Comparison of ENCODE assay signal across 12 cellular contexts in the genomic region with DNA sequence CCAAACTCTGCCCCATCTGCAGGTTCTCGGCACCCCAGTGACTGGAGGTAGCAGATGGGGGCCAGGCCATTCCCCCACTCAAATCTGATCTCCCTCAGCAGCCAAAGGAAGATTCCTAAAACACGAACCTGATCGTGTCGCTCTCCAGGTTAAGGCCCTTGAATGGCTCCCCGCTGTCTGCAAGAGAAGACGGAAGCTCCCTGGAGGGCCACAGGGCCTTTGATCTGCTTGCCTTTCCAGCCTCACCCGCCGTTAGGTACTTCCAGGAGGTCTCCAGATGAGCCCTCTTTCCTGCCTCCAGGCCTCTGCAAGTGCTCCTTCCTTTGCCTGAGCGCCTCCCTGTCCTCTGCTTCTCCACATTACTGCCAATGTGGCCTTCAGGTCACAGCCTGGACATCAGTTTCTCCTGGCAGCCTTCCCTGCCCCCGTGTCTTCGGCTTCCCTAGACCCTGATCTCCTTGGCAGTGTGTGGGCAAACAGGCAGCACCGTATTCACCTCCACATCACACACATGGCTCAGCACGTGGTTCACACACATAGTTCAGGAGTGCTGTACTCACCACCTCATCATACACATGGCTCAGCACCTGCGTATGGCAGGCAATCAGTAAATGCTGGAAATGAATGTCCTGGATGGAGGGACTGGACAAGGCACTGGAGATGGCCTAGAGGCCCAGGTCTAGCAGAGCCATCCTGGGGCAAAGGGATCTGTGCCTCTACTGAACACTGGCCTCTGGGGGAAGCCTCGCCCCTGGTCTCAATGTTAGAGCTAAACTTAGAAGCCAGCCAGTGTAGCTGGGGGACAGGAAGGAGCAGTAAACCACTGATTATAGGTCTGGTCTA. TPM values are rescaled to one million over a fixed set of nuclear protein-coding genes. Genes with fewer than 3 reads are reported as not detected.
DNase-seq lines count a peak whose midpoint lies in the region; ATAC-seq and TF ChIP-seq lines count a peak whose summit lies in the region.
"Had no signal": no experiment of that assay in that cellular context is flagged by ENCODE, and none has a peak within 500 bp of the region (broad histone marks: within the 10 kb centered on the region; RNA-seq: fewer than 3 reads in every experiment).

No MANE protein-coding gene starts in this region.

- TF ChIP-seq CTCF in Peyer's patch (IDR thresholded peaks at IDR 0.05) (no peak), foreskin keratinocyte (conservative IDR thresholded peaks at IDR 0.05) (no peak), progenitor cell of endocrine pancreas (IDR thresholded peaks at IDR 0.05; ENCODE audit: unreplicated experiment) (no peak)

- no peak overlapping the region for H3K4me3 Mint-ChIP-seq in progenitor cell of endocrine pancreas (ENCODE audit: low read depth)
- H3K4me3 Mint-ChIP-seq: CD4-positive, alpha-beta memory T cell had no signal

- H3K36me3 ChIP-seq in Peyer's patch = peaks cover 0 to 6% (median 0%) of the 10 kb centered on the region in 3 donors

- DNase-seq in ELF-1 (ENCODE audit: low read depth, low spot score) (peak; percentile 65), Peyer's patch (no peak), foreskin keratinocyte (peak in 1 of 2 donors; percentile 75), progenitor cell of endocrine pancreas (ENCODE audit: low spot score, unreplicated experiment) (no peak), superior temporal gyrus (ENCODE audit: extremely low spot score) (no peak), KG1 (lab: John Stamatoyannopoulos, UW) (no peak)
- DNase-seq: activated CD4-positive, CD25-positive, alpha-beta regulatory T cell; activated naive CD4-positive, alpha-beta T cell treated with anti-CD3 and anti-CD28 coated beads, Interleukin-2, amount 50 U/mL, for 16 hours; CD4-positive, alpha-beta memory T cell; NK-92 treated with Interleukin-12 subunit alpha and Interleukin-12 subunit beta, amount 100 ng/mL, for 24 hours had no signal

- no peak overlapping the region for H3K4me3 ChIP-seq in Peyer's patch

- ATAC-seq in foreskin keratinocyte (peak; percentile 45), HG03460 (IDR thresholded peaks at IDR 0.05; ENCODE audit: unreplicated experiment) (no peak), HG03520 (IDR thresholded peaks at IDR 0.05; ENCODE audit: unreplicated experiment) (no peak)

- no peaks in the 10 kb centered on the region for H3K9me3 Mint-ChIP-seq in progenitor cell of endocrine pancreas (ENCODE audit: low read depth)
- H3K9me3 Mint-ChIP-seq: CD4-positive, alpha-beta memory T cell had no signal

- peaks cover 4% of the 10 kb centered on the region for H3K27me3 Mint-ChIP-seq in progenitor cell of endocrine pancreas

- H3K27ac Mint-ChIP-seq in progenitor cell of endocrine pancreas = peak overlapping the region; percentile 87
- H3K27ac Mint-ChIP-seq: CD4-positive, alpha-beta memory T cell had no signal

- H3K4me1 Mint-ChIP-seq in progenitor cell of endocrine pancreas (ENCODE audit: low read depth) = peaks cover 32% of the 10 kb centered on the region

- TF ChIP-seq POLR2A in Peyer's patch (IDR thresholded peaks at IDR 0.05) = no peak

- H3K27me3 ChIP-seq in Peyer's patch (no peaks in the 10 kb centered on the region), foreskin keratinocyte (no peaks in the 10 kb centered on the region)

- H3K36me3 Mint-ChIP-seq in progenitor cell of endocrine pancreas (ENCODE audit: insufficient read depth) = peaks cover 14% of the 10 kb centered on the region
- H3K36me3 Mint-ChIP-seq: CD4-positive, alpha-beta memory T cell had no signal

- H3K27ac ChIP-seq in Peyer's patch (peak overlapping the region in 3 of 4 donors; percentile 64 to 84 (median 66)), foreskin keratinocyte (peak overlapping the region; percentile 22)

- H3K4me1 ChIP-seq in Peyer's patch (peaks cover 0 to 53% (median 13%) of the 10 kb centered on the region in 4 donors), foreskin keratinocyte (peaks cover 55% of the 10 kb centered on the region)

- no peaks in the 10 kb centered on the region for H3K9me3 ChIP-seq in Peyer's patch

RNA-seq across cellular contexts. Expression of gene MRPS23, which starts 26.4 kb away (rescaled TPM):
- total RNA-seq in Peyer's patch = 1 to 10 TPM in 3 of 4 donors, under 1 TPM in 1; 0.83 to 7.4 (median 5.2) TPM
- total RNA-seq in foreskin keratinocyte = 78.3 and 79.4 TPM in 2 replicates
- polyA plus RNA-seq in foreskin keratinocyte = 78.9 and 87.8 TPM in 2 replicates
- 34.6 and 38.9 TPM in 2 replicates for total RNA-seq in progenitor cell of endocrine pancreas
